ENCODE assay signal across 15 cellular contexts in genomic region chr20:24118781-24119175, GRCh38.
DNase-seq lines count a peak whose midpoint lies in the region; ATAC-seq and TF ChIP-seq lines count a peak whose summit lies in the region.
"Had no signal": no experiment of that assay in that cellular context is flagged by ENCODE, and none has a peak within 500 bp of the region (broad histone marks: within the 10 kb centered on the region; RNA-seq: fewer than 3 reads in every experiment).

No MANE protein-coding gene starts in this region.

- no peaks in the 10 kb centered on the region for H3K4me1 Mint-ChIP-seq in Calu3 (ENCODE audit: low read depth, unreplicated experiment)

- no peaks in the 10 kb centered on the region for H3K36me3 Mint-ChIP-seq in Calu3 (ENCODE audit: insufficient read depth, unreplicated experiment)

- H3K4me1 ChIP-seq in right cardiac atrium (ENCODE audit: control insufficient read depth, insufficient read depth, low read length) (no peaks in the 10 kb centered on the region), uterus (no peaks in the 10 kb centered on the region)

- DNase-seq in right cardiac atrium (peak in 1 of 3 donors; percentile 42), cardiac septum (ENCODE audit: low spot score) (no peak), SW480 (ENCODE audit: low spot score) (peak; percentile 72), foreskin fibroblast (peak; percentile 36 to 70), uterus (peak; percentile 42 to 70), Calu3 (no peak), NOMO-1 treated with dmso at 0.1 percent for 144 hours (lab: John Stamatoyannopoulos, UW; ENCODE audit: unreplicated experiment) (no peak)
- DNase-seq: activated CD8-positive, alpha-beta T cell treated with anti-CD3 and anti-CD28 coated beads, Interleukin-2, amount 10 ng/mL, durations not matched to agents 7 days and 5 days; NCI-H1105 treated with DMSO at 0.1 percent for 48 hours; NCI-H226; posterior cingulate gyrus; stomach had no signal

- H3K4me3 Mint-ChIP-seq in Calu3 (ENCODE audit: low read depth, unreplicated experiment): no peak overlapping the region
- H3K4me3 Mint-ChIP-seq: activated CD8-positive, alpha-beta T cell treated with anti-CD3 and anti-CD28 coated beads, Interleukin-2, amount 10 ng/mL, durations not matched to agents 7 days and 5 days; activated T-helper 1 cell treated with anti-CD3 and anti-CD28 coated beads, Interleukin-12 subunit alpha, Interleukin-12 subunit beta, Interleukin-2, Interleukin-4 antibody, amounts not matched to agents 30 ng/mL and 10 ng/mL and 1 ng/mL, durations not matched to agents 14 hours and 24 hours and 36 hours had no signal

- H3K36me3 ChIP-seq in uterus: no peaks in the 10 kb centered on the region
- H3K36me3 ChIP-seq: stomach had no signal

- H3K9me3 ChIP-seq in right cardiac atrium (ENCODE audit: control insufficient read depth, low read length): no peaks in the 10 kb centered on the region
- H3K9me3 ChIP-seq in uterus: no peaks in the 10 kb centered on the region
- H3K9me3 ChIP-seq: stomach had no signal

- H3K4me3 ChIP-seq in right cardiac atrium (ENCODE audit: low read length) (no peak overlapping the region), foreskin fibroblast (ENCODE audit: low read depth in 1 of 2, low read length in 2 of 2) (no peak overlapping the region), uterus (no peak overlapping the region)
- H3K4me3 ChIP-seq: K562, stomach had no signal

- 32% methylated on average over 10 of the region's 10 CpGs for WGBS in right cardiac atrium

- no TSS peak for BruUV-seq in Calu3 (replicated peaks; lab: Mats Ljungman, UMichigan)

- no peak overlapping the region for H3K27ac Mint-ChIP-seq in Calu3 (ENCODE audit: unreplicated experiment)
- H3K27ac Mint-ChIP-seq: activated CD8-positive, alpha-beta T cell treated with anti-CD3 and anti-CD28 coated beads, Interleukin-2, amount 10 ng/mL, durations not matched to agents 7 days and 5 days; activated T-helper 1 cell treated with anti-CD3 and anti-CD28 coated beads, Interleukin-12 subunit alpha, Interleukin-12 subunit beta, Interleukin-2, Interleukin-4 antibody, amounts not matched to agents 30 ng/mL and 10 ng/mL and 1 ng/mL, durations not matched to agents 14 hours and 24 hours and 36 hours had no signal

- intact Hi-C loops in right cardiac atrium (cut with DNase I): no loop called here
- intact Hi-C loops in cardiac septum (cut with DNase I): no loop called here
- intact Hi-C loops in uterus (cut with DNase I; ENCODE audit: low total_unique reads): no loop called here
- intact Hi-C loops in Calu3 (cut with micrococcal nuclease; ENCODE audit: unreplicated experiment): no loop called here

- no peak for TF ChIP-seq POLR2A in uterus (IDR thresholded peaks at IDR 0.05)

- H3K27me3 ChIP-seq in right cardiac atrium (ENCODE audit: control insufficient read depth, insufficient read depth) (no peaks in the 10 kb centered on the region), uterus (no peaks in the 10 kb centered on the region)
- H3K27me3 ChIP-seq: stomach had no signal

- ATAC-seq in right cardiac atrium (peak; percentile 20 to 79), HG02763 (IDR thresholded peaks at IDR 0.05; ENCODE audit: unreplicated experiment) (no peak)
- ATAC-seq: activated CD8-positive, alpha-beta T cell treated with anti-CD3 and anti-CD28 coated beads, Interleukin-2, amount 10 ng/mL, durations not matched to agents 7 days and 5 days; K562 had no signal

- peaks cover 28% of the 10 kb centered on the region for H3K27me3 Mint-ChIP-seq in Calu3 (ENCODE audit: unreplicated experiment)

- TF ChIP-seq CTCF in foreskin fibroblast (IDR thresholded peaks at IDR 0.05; ENCODE audit: low read depth, low read length) (no peak), uterus (IDR thresholded peaks at IDR 0.05) (no peak), Calu3 (IDR thresholded peaks at IDR 0.05; ENCODE audit: unreplicated experiment) (no peak)

- H3K9me3 Mint-ChIP-seq in Calu3 (ENCODE audit: low read depth, unreplicated experiment): no peaks in the 10 kb centered on the region
- H3K9me3 Mint-ChIP-seq: activated T-helper 1 cell treated with anti-CD3 and anti-CD28 coated beads, Interleukin-12 subunit alpha, Interleukin-12 subunit beta, Interleukin-2, Interleukin-4 antibody, amounts not matched to agents 30 ng/mL and 10 ng/mL and 1 ng/mL, durations not matched to agents 14 hours and 24 hours and 36 hours had no signal

- CTCF ChIA-PET in Calu3 (lab: Charles Lee): no interaction called here

- H3K27ac ChIP-seq in right cardiac atrium (ENCODE audit: low read length) (no peak overlapping the region), uterus (peak overlapping the region in 1 of 2 donors; percentile 36)
- H3K27ac ChIP-seq: stomach had no signal

Comparison
In these comparisons a context has a peak if more than half of its experiments do, and no peak if none do; other contexts are left out.
1. DNase-seq: peak in SW480 (single experiment), foreskin fibroblast (2 of 2) and uterus (2 of 2); none in cardiac septum (single experiment), Calu3 (single experiment) and NOMO-1 treated with dmso at 0.1 percent for 144 hours (single experiment).